In the genomic region with DNA sequence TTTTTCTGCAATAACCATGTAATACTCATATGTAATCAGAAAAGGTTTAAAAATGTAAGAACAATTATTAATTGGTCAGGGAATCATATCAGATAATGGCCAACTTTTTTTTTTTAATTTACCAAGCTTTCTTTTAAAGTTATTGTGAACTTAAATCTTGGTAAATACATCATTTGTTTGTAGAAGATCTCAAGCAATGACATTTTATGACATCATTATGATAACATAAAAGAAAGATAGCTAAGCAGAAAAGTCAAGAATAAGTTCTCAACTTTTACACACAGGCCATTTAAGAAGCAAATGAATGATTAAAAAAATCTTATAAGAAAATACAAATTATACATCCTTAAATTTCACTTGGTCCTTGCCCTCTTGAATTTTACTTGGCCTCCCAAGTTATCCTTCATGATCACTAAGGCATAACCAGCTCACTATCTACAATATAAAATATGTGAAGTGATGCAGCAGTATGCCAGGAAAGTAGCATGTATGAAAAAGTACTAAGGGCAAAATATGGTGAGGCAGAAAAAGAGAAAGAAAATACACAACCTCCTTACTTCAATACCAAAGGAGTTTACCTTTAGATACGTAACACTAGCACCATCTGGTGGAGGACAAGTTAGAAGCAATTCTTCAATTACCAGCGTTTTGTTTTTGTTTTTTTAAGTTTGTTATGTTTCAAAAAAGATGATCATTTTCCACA, we compare ENCODE assay signal across 8 cellular contexts.
DNase-seq lines count a peak whose midpoint lies in the region; ATAC-seq and TF ChIP-seq lines count a peak whose summit lies in the region.

No MANE protein-coding gene starts in this region.

- H3K36me3 Mint-ChIP-seq in WTC11: peaks cover 3% of the 10 kb centered on the region; the same call in 1 of the 2 replicates

- H3K27ac ChIP-seq in ACC112 (ENCODE audit: low read depth, low read length): peak overlapping the region; percentile 33

- POLR2A ChIA-PET in WTC11 (lab: Charles Lee): no interaction called here

- no peak for ATAC-seq in HG03159 (IDR thresholded peaks at IDR 0.05; ENCODE audit: unreplicated experiment)
- ATAC-seq in WTC11: no peak

- CTCF ChIA-PET in WTC11 (lab: Charles Lee): interaction anchor here (1.0 to 3.9 kb wide), 3 partner anchors 152 to 513 kb away, joined by 3 to 31 read pairs (median 3); no protein-coding TSS in a partner anchor

- no peaks in the 10 kb centered on the region for H3K27me3 Mint-ChIP-seq in WTC11 (ENCODE audit: low read depth)

- H3K79me2 ChIP-seq in ACC112 (ENCODE audit: control insufficient read depth, insufficient read depth, low read length, unreplicated experiment): no peaks in the 10 kb centered on the region

- TF ChIP-seq CTCF in GM06990 (IDR thresholded peaks at IDR 0.05; ENCODE audit: insufficient read depth, low read length, poor library complexity, severe bottlenecking) (peak; percentile 56), foreskin fibroblast (IDR thresholded peaks at IDR 0.05; ENCODE audit: low read depth, low read length) (peak; percentile 55), WTC11 (IDR thresholded peaks at IDR 0.05) (no peak; the same call in 1 of the 2 replicates)

- H3K4me3 ChIP-seq in ACC112 (ENCODE audit: low read depth, low read length): no peak overlapping the region
- no peak overlapping the region for H3K4me3 ChIP-seq in GM06990 (replicated peaks; ENCODE audit: low read depth, low read length)
- H3K4me3 ChIP-seq in foreskin fibroblast (ENCODE audit: low read depth in 1 of 2, low read length in 2 of 2): no peak overlapping the region

- DNase-seq in GM06990 (ENCODE audit: extremely low read depth, insufficient read length) (peak; percentile 3), NCI-H1436 (lab: John Stamatoyannopoulos, UW) (peak; percentile 69), SW480 (ENCODE audit: low spot score) (peak; percentile 66), foreskin fibroblast (peak; percentile 48 to 83), renal cortical epithelial cell (ENCODE audit: low read depth) (peak; percentile 71), WTC11 (ENCODE audit: low spot score) (no peak)

- H2AFZ ChIP-seq in ACC112 (ENCODE audit: low read length, unreplicated experiment): peak overlapping the region; percentile 52

- H3K27ac Mint-ChIP-seq in WTC11: no peak overlapping the region

- H3K27me3 ChIP-seq in ACC112 (ENCODE audit: insufficient read depth, low read length) (no peaks in the 10 kb centered on the region), GM06990 (replicated peaks; ENCODE audit: control insufficient read depth, insufficient read depth, low read length) (no peaks in the 10 kb centered on the region)

- H3K9me3 Mint-ChIP-seq in WTC11: 0 out of 2 replicates have a peak, but pooled peaks cover 4% of the 10 kb centered on the region

- no peaks in the 10 kb centered on the region for H3K36me3 ChIP-seq in ACC112 (ENCODE audit: insufficient read depth, low read length)
- H3K36me3 ChIP-seq in GM06990 (ENCODE audit: control insufficient read depth, insufficient read depth, low read length): no peaks in the 10 kb centered on the region

- peaks cover 5% of the 10 kb centered on the region for H3K4me1 ChIP-seq in ACC112 (ENCODE audit: control insufficient read depth, insufficient read depth, low read length, unreplicated experiment)

- H3K4me3 Mint-ChIP-seq in WTC11: no peak overlapping the region

- peaks cover 21% of the 10 kb centered on the region for H3K4me1 Mint-ChIP-seq in WTC11

TF ChIP-seq in WTC11, 78 proteins besides CTCF, POLR2A, EP300 and RAD21 (continues in another document):
- TF ChIP-seq TP53 (CRISPR knock-in tag; IDR thresholded peaks at IDR 0.05) (no peak), ETV6 (CRISPR knock-in tag; IDR thresholded peaks at IDR 0.05) (no peak), ZNF232 (CRISPR knock-in tag; IDR thresholded peaks at IDR 0.05) (no peak), ZNF423 (CRISPR knock-in tag; IDR thresholded peaks at IDR 0.05) (no peak), TEAD4 (CRISPR knock-in tag; IDR thresholded peaks at IDR 0.05) (no peak), FOXP1 (CRISPR knock-in tag; IDR thresholded peaks at IDR 0.05; ENCODE audit: borderline replicate concordance) (no peak)
- TF ChIP-seq, protein P1, sequence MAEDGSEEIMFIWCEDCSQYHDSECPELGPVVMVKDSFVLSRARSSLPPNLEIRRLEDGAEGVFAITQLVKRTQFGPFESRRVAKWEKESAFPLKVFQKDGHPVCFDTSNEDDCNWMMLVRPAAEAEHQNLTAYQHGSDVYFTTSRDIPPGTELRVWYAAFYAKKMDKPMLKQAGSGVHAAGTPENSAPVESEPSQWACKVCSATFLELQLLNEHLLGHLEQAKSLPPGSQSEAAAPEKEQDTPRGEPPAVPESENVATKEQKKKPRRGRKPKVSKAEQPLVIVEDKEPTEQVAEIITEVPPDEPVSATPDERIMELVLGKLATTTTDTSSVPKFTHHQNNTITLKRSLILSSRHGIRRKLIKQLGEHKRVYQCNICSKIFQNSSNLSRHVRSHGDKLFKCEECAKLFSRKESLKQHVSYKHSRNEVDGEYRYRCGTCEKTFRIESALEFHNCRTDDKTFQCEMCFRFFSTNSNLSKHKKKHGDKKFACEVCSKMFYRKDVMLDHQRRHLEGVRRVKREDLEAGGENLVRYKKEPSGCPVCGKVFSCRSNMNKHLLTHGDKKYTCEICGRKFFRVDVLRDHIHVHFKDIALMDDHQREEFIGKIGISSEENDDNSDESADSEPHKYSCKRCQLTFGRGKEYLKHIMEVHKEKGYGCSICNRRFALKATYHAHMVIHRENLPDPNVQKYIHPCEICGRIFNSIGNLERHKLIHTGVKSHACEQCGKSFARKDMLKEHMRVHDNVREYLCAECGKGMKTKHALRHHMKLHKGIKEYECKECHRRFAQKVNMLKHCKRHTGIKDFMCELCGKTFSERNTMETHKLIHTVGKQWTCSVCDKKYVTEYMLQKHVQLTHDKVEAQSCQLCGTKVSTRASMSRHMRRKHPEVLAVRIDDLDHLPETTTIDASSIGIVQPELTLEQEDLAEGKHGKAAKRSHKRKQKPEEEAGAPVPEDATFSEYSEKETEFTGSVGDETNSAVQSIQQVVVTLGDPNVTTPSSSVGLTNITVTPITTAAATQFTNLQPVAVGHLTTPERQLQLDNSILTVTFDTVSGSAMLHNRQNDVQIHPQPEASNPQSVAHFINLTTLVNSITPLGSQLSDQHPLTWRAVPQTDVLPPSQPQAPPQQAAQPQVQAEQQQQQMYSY (CRISPR knock-in tag; IDR thresholded peaks at IDR 0.05): no peak
- TF ChIP-seq, protein P2, sequence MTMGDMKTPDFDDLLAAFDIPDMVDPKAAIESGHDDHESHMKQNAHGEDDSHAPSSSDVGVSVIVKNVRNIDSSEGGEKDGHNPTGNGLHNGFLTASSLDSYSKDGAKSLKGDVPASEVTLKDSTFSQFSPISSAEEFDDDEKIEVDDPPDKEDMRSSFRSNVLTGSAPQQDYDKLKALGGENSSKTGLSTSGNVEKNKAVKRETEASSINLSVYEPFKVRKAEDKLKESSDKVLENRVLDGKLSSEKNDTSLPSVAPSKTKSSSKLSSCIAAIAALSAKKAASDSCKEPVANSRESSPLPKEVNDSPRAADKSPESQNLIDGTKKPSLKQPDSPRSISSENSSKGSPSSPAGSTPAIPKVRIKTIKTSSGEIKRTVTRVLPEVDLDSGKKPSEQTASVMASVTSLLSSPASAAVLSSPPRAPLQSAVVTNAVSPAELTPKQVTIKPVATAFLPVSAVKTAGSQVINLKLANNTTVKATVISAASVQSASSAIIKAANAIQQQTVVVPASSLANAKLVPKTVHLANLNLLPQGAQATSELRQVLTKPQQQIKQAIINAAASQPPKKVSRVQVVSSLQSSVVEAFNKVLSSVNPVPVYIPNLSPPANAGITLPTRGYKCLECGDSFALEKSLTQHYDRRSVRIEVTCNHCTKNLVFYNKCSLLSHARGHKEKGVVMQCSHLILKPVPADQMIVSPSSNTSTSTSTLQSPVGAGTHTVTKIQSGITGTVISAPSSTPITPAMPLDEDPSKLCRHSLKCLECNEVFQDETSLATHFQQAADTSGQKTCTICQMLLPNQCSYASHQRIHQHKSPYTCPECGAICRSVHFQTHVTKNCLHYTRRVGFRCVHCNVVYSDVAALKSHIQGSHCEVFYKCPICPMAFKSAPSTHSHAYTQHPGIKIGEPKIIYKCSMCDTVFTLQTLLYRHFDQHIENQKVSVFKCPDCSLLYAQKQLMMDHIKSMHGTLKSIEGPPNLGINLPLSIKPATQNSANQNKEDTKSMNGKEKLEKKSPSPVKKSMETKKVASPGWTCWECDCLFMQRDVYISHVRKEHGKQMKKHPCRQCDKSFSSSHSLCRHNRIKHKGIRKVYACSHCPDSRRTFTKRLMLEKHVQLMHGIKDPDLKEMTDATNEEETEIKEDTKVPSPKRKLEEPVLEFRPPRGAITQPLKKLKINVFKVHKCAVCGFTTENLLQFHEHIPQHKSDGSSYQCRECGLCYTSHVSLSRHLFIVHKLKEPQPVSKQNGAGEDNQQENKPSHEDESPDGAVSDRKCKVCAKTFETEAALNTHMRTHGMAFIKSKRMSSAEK (CRISPR knock-in tag; IDR thresholded peaks at IDR 0.05; ENCODE audit: borderline replicate concordance): no peak
